In genomic region chr4:149101649-149102048, GRCh38 we compare ENCODE assay signal across 8 cellular contexts.
"Had no signal": no experiment of that assay in that cellular context is flagged by ENCODE, and none has a peak within 500 bp of the region (broad histone marks: within the 10 kb centered on the region; RNA-seq: fewer than 3 reads in every experiment).

No MANE protein-coding gene starts in this region.

- H3K4me3 ChIP-seq: GM23248, HAP-1, K562 had no signal

- H3K36me3 ChIP-seq: HAP-1 had no signal

- H3K9ac ChIP-seq: GM23248 had no signal

- H3K27ac ChIP-seq: GM23248 had no signal

- H3K4me1 ChIP-seq: HAP-1 had no signal

- ATAC-seq: HCT116, K562 had no signal

- DNase-seq: GM23248, GOT3, H7, HFFc6, IMR-90 had no signal

- H2AFZ ChIP-seq: GM23248 had no signal
